1 cellular context compared by ENCODE assay signal in genomic region chr2:3202926-3203325, GRCh38.
TF ChIP-seq lines count a peak whose summit lies in the region.

No MANE protein-coding gene starts in this region.

TF ChIP-seq in GM23338, 12 proteins besides CTCF, POLR2A, EP300 and RAD21 (continued from another document):
- TF ChIP-seq ZNF462 (CRISPR knock-in tag; IDR thresholded peaks at IDR 0.05) (no peak), JUNB (IDR thresholded peaks at IDR 0.05; ENCODE audit: unreplicated experiment) (no peak), EZH2 (IDR thresholded peaks at IDR 0.05; ENCODE audit: low read depth, unreplicated experiment) (no peak), ETS1 (IDR thresholded peaks at IDR 0.05) (no peak), REST (IDR thresholded peaks at IDR 0.05; ENCODE audit: unreplicated experiment) (no peak), STAT1 (IDR thresholded peaks at IDR 0.05; ENCODE audit: unreplicated experiment) (no peak), EZH2phosphoT487 (IDR thresholded peaks at IDR 0.05; ENCODE audit: unreplicated experiment) (no peak), CREB1 (CRISPR knock-in tag; IDR thresholded peaks at IDR 0.05; ENCODE audit: low read depth) (no peak), ZNF114 (CRISPR knock-in tag; IDR thresholded peaks at IDR 0.05) (no peak), POLR2AphosphoS5 (IDR thresholded peaks at IDR 0.05; ENCODE audit: low read depth) (no peak)
